ENCODE assay signal across 24 cellular contexts in the genomic region with DNA sequence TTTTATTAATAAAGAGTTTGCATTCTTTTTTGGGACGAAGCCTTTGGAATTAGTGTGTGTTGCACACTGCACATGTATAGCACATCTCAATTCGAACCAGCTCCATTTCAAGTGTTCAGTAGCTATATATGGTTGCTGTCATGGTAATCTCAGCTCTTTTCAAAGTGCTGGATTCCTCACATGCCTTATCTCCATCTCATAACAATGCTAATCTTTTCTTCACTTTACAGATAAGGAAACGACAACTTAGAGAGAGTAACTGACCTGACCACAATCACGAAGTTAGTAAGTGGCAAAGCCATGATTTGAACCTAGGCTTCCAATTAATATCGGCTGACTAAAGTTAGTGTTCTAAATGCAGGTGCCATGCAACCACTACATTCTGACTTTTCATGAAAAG.
A peak's percentile ranks its signal among the peaks of the same experiment; 100 is the strongest.
DNase-seq lines count a peak whose midpoint lies in the region; ATAC-seq, FAIRE-seq and TF ChIP-seq lines count a peak whose summit lies in the region.
"Had no signal": no experiment of that assay in that cellular context is flagged by ENCODE, and none has a peak within 500 bp of the region (broad histone marks: within the 10 kb centered on the region; RNA-seq: fewer than 3 reads in every experiment).

No MANE protein-coding gene starts in this region.

- no peak overlapping the region for H3K56ac ChIP-seq in mesendoderm (ENCODE audit: low read length)

- no peaks in the 10 kb centered on the region for H3K27me3 Mint-ChIP-seq in astrocyte (ENCODE audit: low read depth, unreplicated experiment)
- no peaks in the 10 kb centered on the region for H3K27me3 Mint-ChIP-seq in CD8-positive, alpha-beta memory T cell
- H3K27me3 Mint-ChIP-seq: CD4-positive, alpha-beta T cell had no signal

- no peaks in the 10 kb centered on the region for H3K36me3 Mint-ChIP-seq in astrocyte (ENCODE audit: low read depth, unreplicated experiment)
- peaks cover 0 to under 1% (median 0%) of the 10 kb centered on the region in 3 donors for H3K36me3 Mint-ChIP-seq in CD8-positive, alpha-beta memory T cell

- CTCF ChIA-PET in SK-N-SH (lab: Yijun Ruan, JAX): interaction anchor here (1.1 kb wide), 1 partner anchor 9 kb away, joined by 3 read pairs; no protein-coding TSS in a partner anchor
- CTCF ChIA-PET in CD8-positive, alpha-beta memory T cell (lab: Charles Lee): no interaction called here

- H3K9me2 ChIP-seq in SK-N-SH: no peaks in the 10 kb centered on the region

- H3K4me2 ChIP-seq in astrocyte (ENCODE audit: low read length) (no peak overlapping the region), mesendoderm (ENCODE audit: low read length) (no peak overlapping the region), SK-N-SH (no peak overlapping the region)
- H3K4me2 ChIP-seq: BLaER1 treated with 17β-estradiol and CSF1 and Interleukin-3, amounts not matched to agents 10 nM and 100 nM had no signal

- DNase-seq in heart right ventricle (no peak), left ventricle myocardium superior (no peak), astrocyte (ENCODE audit: low read depth) (peak; percentile 16), mesendoderm (peak; percentile 69), SK-N-SH (no peak)
- no peak for DNase-seq in CD8-positive, alpha-beta memory T cell
- DNase-seq: CD4-positive, alpha-beta T cell; COR-L47; DMS53; H7; Karpas-422; NCI-H1092; NCI-H1417 treated with DMSO at 0.1 percent for 48 hours; NCI-H1694 treated with DMSO at 0.1 percent for 48 hours; NCI-H2081; NCI-H2227 treated with DMSO at 0.1 percent for 48 hours; NCI-H510A; NCI-H69 had no signal

- H3K4ac ChIP-seq in mesendoderm (ENCODE audit: low read depth, low read length): no peak overlapping the region

- H3K27ac ChIP-seq in heart right ventricle (peak overlapping the region in 9 of 10 donors; percentile 57 to 89 (median 83)), astrocyte (ENCODE audit: low read depth, low read length) (no peak overlapping the region), mesendoderm (ENCODE audit: low read depth, low read length) (no peak overlapping the region), SK-N-SH (ENCODE audit: low read depth in 2 of 2, low read length in 1 of 2) (no peak overlapping the region)
- H3K27ac ChIP-seq in CD8-positive, alpha-beta memory T cell (ENCODE audit: low read depth, low read length): no peak overlapping the region
- H3K27ac ChIP-seq: BLaER1 treated with 17β-estradiol and CSF1 and Interleukin-3, amounts not matched to agents 10 nM and 100 nM; RWPE1 had no signal

- H3K27me3 ChIP-seq in heart right ventricle (no peaks in the 10 kb centered on the region), astrocyte (ENCODE audit: insufficient read depth, low read length) (no peaks in the 10 kb centered on the region), mesendoderm (ENCODE audit: insufficient read depth, low read length, poor library complexity) (no peaks in the 10 kb centered on the region), SK-N-SH (ENCODE audit: insufficient read depth) (no peaks in the 10 kb centered on the region)
- no peaks in the 10 kb centered on the region for H3K27me3 ChIP-seq in CD8-positive, alpha-beta memory T cell (ENCODE audit: insufficient read depth, low read length, poor library complexity, severe bottlenecking)
- H3K27me3 ChIP-seq: BLaER1 treated with 17β-estradiol and CSF1 and Interleukin-3, amounts not matched to agents 10 nM and 100 nM had no signal

- intact Hi-C loops in heart right ventricle (cut with DNase I) (no loop called here), left ventricle myocardium superior (cut with micrococcal nuclease) (no loop called here)

- H3K4me1 ChIP-seq in heart right ventricle (peaks cover 0 to 66% (median 31%) of the 10 kb centered on the region in 9 donors), astrocyte (ENCODE audit: insufficient read depth, low read length) (peaks cover 11% of the 10 kb centered on the region), mesendoderm (ENCODE audit: control insufficient read depth, low read depth, low read length) (peaks cover 4% of the 10 kb centered on the region), SK-N-SH (ENCODE audit: control insufficient read depth in 1 of 2, insufficient read depth in 2 of 2, low read depth in 1 of 2, low read length in 1 of 2) (peaks cover 0 to 19% of the 10 kb centered on the region in 2 experiments; a peak in 2 of 4 replicates)
- no peaks in the 10 kb centered on the region for H3K4me1 ChIP-seq in CD8-positive, alpha-beta memory T cell (ENCODE audit: insufficient read depth, low read length)
- H3K4me1 ChIP-seq: BLaER1 treated with 17β-estradiol and CSF1 and Interleukin-3, amounts not matched to agents 10 nM and 100 nM had no signal

- H2BK5ac ChIP-seq in mesendoderm (ENCODE audit: low read length): no peak overlapping the region

- no peaks in the 10 kb centered on the region for H3K36me3 ChIP-seq in heart right ventricle
- H3K36me3 ChIP-seq in astrocyte (ENCODE audit: insufficient read depth, low read length): no peaks in the 10 kb centered on the region
- no peaks in the 10 kb centered on the region for H3K36me3 ChIP-seq in mesendoderm (ENCODE audit: control insufficient read depth, insufficient read depth, low read length)
- peaks cover 0 to 4% of the 10 kb centered on the region in 2 experiments for H3K36me3 ChIP-seq in SK-N-SH (replicated peaks in 1 of 2; ENCODE audit: control insufficient read depth in 1 of 2, insufficient read depth in 2 of 2, low read length in 1 of 2)
- no peaks in the 10 kb centered on the region for H3K36me3 ChIP-seq in CD8-positive, alpha-beta memory T cell (ENCODE audit: insufficient read depth, low read length)
- H3K36me3 ChIP-seq: BLaER1 treated with 17β-estradiol and CSF1 and Interleukin-3, amounts not matched to agents 10 nM and 100 nM had no signal

- H3K9me3 ChIP-seq in heart right ventricle (no peaks in the 10 kb centered on the region), astrocyte (ENCODE audit: insufficient read depth, low read depth, low read length) (no peaks in the 10 kb centered on the region), SK-N-SH (no peaks in the 10 kb centered on the region)
- H3K9me3 ChIP-seq in CD8-positive, alpha-beta memory T cell (ENCODE audit: low read length): no peaks in the 10 kb centered on the region

- no peak overlapping the region for H2AK5ac ChIP-seq in mesendoderm (ENCODE audit: low read length)

- no peaks in the 10 kb centered on the region for H3K79me2 ChIP-seq in astrocyte (ENCODE audit: insufficient read depth, low read length)
- no peaks in the 10 kb centered on the region for H3K79me2 ChIP-seq in mesendoderm (ENCODE audit: control insufficient read depth, insufficient read depth, low read length)
- no peaks in the 10 kb centered on the region for H3K79me2 ChIP-seq in SK-N-SH (ENCODE audit: insufficient read depth)

- H3K9me3 Mint-ChIP-seq in astrocyte (ENCODE audit: unreplicated experiment): no peaks in the 10 kb centered on the region
- H3K9me3 Mint-ChIP-seq in CD8-positive, alpha-beta memory T cell: no peaks in the 10 kb centered on the region
- H3K9me3 Mint-ChIP-seq: CD4-positive, alpha-beta T cell had no signal

- H3K9ac ChIP-seq in astrocyte (ENCODE audit: low read length): no peak overlapping the region
- H3K9ac ChIP-seq in mesendoderm (ENCODE audit: low read length): no peak overlapping the region
- H3K9ac ChIP-seq in SK-N-SH: no peak overlapping the region
- H3K9ac ChIP-seq: BLaER1 treated with 17β-estradiol and CSF1 and Interleukin-3, amounts not matched to agents 10 nM and 100 nM had no signal

- H3K4me3 Mint-ChIP-seq in astrocyte (ENCODE audit: unreplicated experiment): no peak overlapping the region
- H3K4me3 Mint-ChIP-seq in CD8-positive, alpha-beta memory T cell: no peak overlapping the region
- H3K4me3 Mint-ChIP-seq: CD4-positive, alpha-beta T cell had no signal

- no peak overlapping the region for H2BK120ac ChIP-seq in mesendoderm (ENCODE audit: low read depth, low read length)

- H3K23ac ChIP-seq in mesendoderm (ENCODE audit: low read length): no peak overlapping the region

- TF ChIP-seq EP300 in SK-N-SH (IDR thresholded peaks at IDR 0.05; ENCODE audit: borderline replicate concordance in 1 of 2, low read depth in 1 of 2, low read length in 1 of 2): no peak

- no peak overlapping the region for H2AFZ ChIP-seq in astrocyte (ENCODE audit: low read depth, low read length)
- H2AFZ ChIP-seq in SK-N-SH (ENCODE audit: low read depth): no peak overlapping the region

- no peak overlapping the region for H4K5ac ChIP-seq in mesendoderm (ENCODE audit: low read length)

- peaks cover 21% of the 10 kb centered on the region for H3F3A ChIP-seq in SK-N-SH (replicated peaks; ENCODE audit: insufficient read depth)

- no peak overlapping the region for H3K27ac Mint-ChIP-seq in astrocyte (ENCODE audit: unreplicated experiment)
- H3K27ac Mint-ChIP-seq in CD8-positive, alpha-beta memory T cell: no peak overlapping the region
- H3K27ac Mint-ChIP-seq: CD4-positive, alpha-beta T cell had no signal

- H3K4me3 ChIP-seq in heart right ventricle (no peak overlapping the region), astrocyte (ENCODE audit: insufficient read depth, low read depth, low read length) (no peak overlapping the region), mesendoderm (ENCODE audit: low read length) (no peak overlapping the region), SK-N-SH (ENCODE audit: low read depth in 2 of 2, low read length in 1 of 2) (no peak overlapping the region)
- H3K4me3 ChIP-seq in CD8-positive, alpha-beta memory T cell (ENCODE audit: low read length): no peak overlapping the region
- H3K4me3 ChIP-seq: BLaER1 treated with 17β-estradiol and CSF1 and Interleukin-3, amounts not matched to agents 10 nM and 100 nM had no signal

- no peak overlapping the region for H2BK15ac ChIP-seq in mesendoderm (replicated peaks; ENCODE audit: low read depth)

- H4K20me1 ChIP-seq in astrocyte (ENCODE audit: insufficient read depth, low read length) (no peaks in the 10 kb centered on the region), SK-N-SH (ENCODE audit: insufficient read depth) (no peaks in the 10 kb centered on the region)
- H4K20me1 ChIP-seq: BLaER1 treated with 17β-estradiol and CSF1 and Interleukin-3, amounts not matched to agents 10 nM and 100 nM had no signal

- TF ChIP-seq CTCF in heart right ventricle (IDR thresholded peaks at IDR 0.05) (no peak), astrocyte (IDR thresholded peaks at IDR 0.05; ENCODE audit: insufficient read depth, low read depth, low read length) (no peak), SK-N-SH (IDR thresholded peaks at IDR 0.05) (no peak)

- POLR2A ChIA-PET in SK-N-SH (lab: Yijun Ruan, JAX): no interaction called here
- POLR2A ChIA-PET in CD8-positive, alpha-beta memory T cell (lab: Charles Lee): no interaction called here

- no peaks in the 10 kb centered on the region for H3K79me1 ChIP-seq in mesendoderm (ENCODE audit: low read length)

- ATAC-seq in heart right ventricle (no peak), left ventricle myocardium superior (no peak), SK-N-SH treated with all-trans-retinoic acid at 6 μM for 48 hours (no peak)

- 34 to 58% methylated on average over 5 of the region's 5 CpGs for WGBS in heart right ventricle, 2 donors
- WGBS in mesendoderm (ENCODE audit: extremely low coverage, insufficient coverage, low lambda C conversion rate): no CpG with 5 or more reads among the region's 5 CpGs
- WGBS in SK-N-SH (ENCODE audit: low lambda C conversion rate): 81% methylated on average over 5 of the region's 5 CpGs

- TF ChIP-seq RAD21 in SK-N-SH (IDR thresholded peaks at IDR 0.05; ENCODE audit: low read length): no peak

- FAIRE-seq in astrocyte (lab: Jason Lieb, UNC): peak; percentile 69
- FAIRE-seq: A204.1, GM18507, HepG2 had no signal

- no peak overlapping the region for H3K18ac ChIP-seq in mesendoderm (ENCODE audit: low read length)

- H3K4me1 Mint-ChIP-seq in astrocyte (ENCODE audit: low read depth, unreplicated experiment): peaks cover 11% of the 10 kb centered on the region
- no peaks in the 10 kb centered on the region for H3K4me1 Mint-ChIP-seq in CD8-positive, alpha-beta memory T cell

- no peak overlapping the region for H4K8ac ChIP-seq in mesendoderm (ENCODE audit: low read depth, low read length)

Comparison
In these comparisons a context has a peak if more than half of its experiments do, and no peak if none do; other contexts are left out.
1. DNase-seq: peak in astrocyte (single experiment) and mesendoderm (single experiment); none in heart right ventricle (0 of 2), left ventricle myocardium superior (single experiment), SK-N-SH (single experiment) and CD8-positive, alpha-beta memory T cell (0 of 5).
2. H3K27ac ChIP-seq: peak in heart right ventricle (9 of 10); none in astrocyte (single experiment), mesendoderm (single experiment), SK-N-SH (0 of 2) and CD8-positive, alpha-beta memory T cell (single experiment).